Comparison of ENCODE assay signal across 10 cellular contexts in genomic region chr16:27234603-27235002, GRCh38. TPM values are rescaled to one million over a fixed set of nuclear protein-coding genes. Genes with fewer than 3 reads are reported as not detected.
DNase-seq lines count a peak whose midpoint lies in the region; ATAC-seq and TF ChIP-seq lines count a peak whose summit lies in the region.
"Had no signal": no experiment of that assay in that cellular context is flagged by ENCODE, and none has a peak within 500 bp of the region (broad histone marks: within the 10 kb centered on the region; RNA-seq: fewer than 3 reads in every experiment).

No MANE protein-coding gene starts in this region.

- no peaks in the 10 kb centered on the region for H3K9me2 ChIP-seq in DOHH2 (replicated peaks; ENCODE audit: control insufficient read depth, low read length)

- H3K9me3 ChIP-seq in DOHH2 (ENCODE audit: control insufficient read depth, insufficient read depth, low read length) (no peaks in the 10 kb centered on the region), skeletal muscle satellite cell (replicated peaks; ENCODE audit: low read length) (no peaks in the 10 kb centered on the region)

- no peaks in the 10 kb centered on the region for H4K20me1 ChIP-seq in DOHH2 (ENCODE audit: control insufficient read depth, insufficient read depth, low read depth, low read length)

- peak overlapping the region; percentile 86 for H3K27ac ChIP-seq in DOHH2 (ENCODE audit: low read depth, low read length)
- peak overlapping the region; percentile 46 for H3K27ac ChIP-seq in RWPE1
- peak overlapping the region; percentile 32 for H3K27ac ChIP-seq in epithelial cell of prostate
- H3K27ac ChIP-seq: neural progenitor cell had no signal

- H3K4me1 ChIP-seq in DOHH2 (ENCODE audit: control insufficient read depth, low read length) (peaks cover 92% of the 10 kb centered on the region), skeletal muscle satellite cell (ENCODE audit: control insufficient read depth, insufficient read depth, low read length) (peaks cover 33% of the 10 kb centered on the region)

- H3K9ac ChIP-seq in skeletal muscle satellite cell (ENCODE audit: low read depth, low read length): peak overlapping the region; percentile 18
- H3K9ac ChIP-seq: neural progenitor cell had no signal

- no peak for DNase-seq in RWPE1 (ENCODE audit: low spot score)
- no peak for DNase-seq in epithelial cell of prostate (ENCODE audit: low read depth, low spot score)
- no peak for DNase-seq in NCI-H146 treated with DMSO at 0.1 percent for 48 hours (lab: John Stamatoyannopoulos, UW; ENCODE audit: unreplicated experiment)
- no peak for DNase-seq in stimulated activated CD4-positive, alpha-beta T cell treated with anti-CD3 and anti-CD28 coated beads, Interleukin-15, amount 100 ng/mL, for 24 hours
- DNase-seq: GOT3 had no signal

- ATAC-seq in HG03175 (IDR thresholded peaks at IDR 0.05; ENCODE audit: unreplicated experiment): no peak
- ATAC-seq in HG02610 (IDR thresholded peaks at IDR 0.05; ENCODE audit: unreplicated experiment): no peak

- H3K36me3 ChIP-seq in DOHH2 (ENCODE audit: control insufficient read depth, low read length): peaks cover 33% of the 10 kb centered on the region
- H3K36me3 ChIP-seq in skeletal muscle satellite cell (ENCODE audit: insufficient read depth, low read length): peaks cover 22% of the 10 kb centered on the region
- H3K36me3 ChIP-seq: neural progenitor cell had no signal

- CTCF ChIA-PET in RWPE1 (lab: Yijun Ruan, JAX): interaction anchor here (0.5 to 3.4 kb wide), 17 partner anchors 9 to 138 kb away, joined by 3 to 40 read pairs (median 4); no protein-coding TSS in a partner anchor

- H3K27me3 ChIP-seq in DOHH2 (ENCODE audit: control insufficient read depth, low read length) (no peaks in the 10 kb centered on the region), skeletal muscle satellite cell (ENCODE audit: control insufficient read depth, insufficient read depth, low read length) (no peaks in the 10 kb centered on the region)
- H3K27me3 ChIP-seq: neural progenitor cell had no signal

- peak overlapping the region; percentile 78 for H3K4me2 ChIP-seq in DOHH2 (ENCODE audit: low read length)
- no peak overlapping the region for H3K4me2 ChIP-seq in skeletal muscle satellite cell (ENCODE audit: low read length)
- H3K4me2 ChIP-seq: neural progenitor cell had no signal

- peaks cover 23% of the 10 kb centered on the region for H3F3A ChIP-seq in DOHH2 (ENCODE audit: control insufficient read depth, insufficient read depth)

- TF ChIP-seq CTCF in DOHH2 (IDR thresholded peaks at IDR 0.05; ENCODE audit: low read depth, low read length, poor library complexity, severe bottlenecking) (no peak), RWPE1 (conservative IDR thresholded peaks at IDR 0.05; ENCODE audit: low read depth) (no peak)

- POLR2A ChIA-PET in RWPE1 (lab: Yijun Ruan, JAX; ENCODE audit: low non-redundant PET): interaction anchor here (1.0 to 1.4 kb wide), 2 partner anchors 11 to 133 kb away, joined by 3 to 4 read pairs; no protein-coding TSS in a partner anchor

- H3K4me3 ChIP-seq in DOHH2 (ENCODE audit: low read length) (peak overlapping the region; percentile 64; the same call in 1 of the 2 replicates), skeletal muscle satellite cell (ENCODE audit: low read length) (no peak overlapping the region)
- H3K4me3 ChIP-seq: neural progenitor cell had no signal

- H3K79me2 ChIP-seq in DOHH2 (ENCODE audit: control insufficient read depth, low read length): peaks cover 9% of the 10 kb centered on the region

RNA-seq across cellular contexts. Expression of gene KDM8, which starts 31.3 kb away (rescaled TPM):
- total RNA-seq in skeletal muscle satellite cell (2012; rRNA removed): 1.5 and 2.0 TPM in 2 replicates

RNA-seq across cellular contexts. Expression of gene NSMCE1, which starts 34.0 kb away (rescaled TPM):
- 95.6 and 107 TPM in 2 replicates for total RNA-seq in skeletal muscle satellite cell (2012; rRNA removed)

Comparison
In these comparisons a context has a peak if more than half of its experiments do, and no peak if none do; other contexts are left out.
1. H3K27ac ChIP-seq: peak in every context shown above with its lines; median percentile 86 in DOHH2; 46 in RWPE1; 32 in epithelial cell of prostate.